Comparison of ENCODE assay signal across 1 cellular context in the genomic region with DNA sequence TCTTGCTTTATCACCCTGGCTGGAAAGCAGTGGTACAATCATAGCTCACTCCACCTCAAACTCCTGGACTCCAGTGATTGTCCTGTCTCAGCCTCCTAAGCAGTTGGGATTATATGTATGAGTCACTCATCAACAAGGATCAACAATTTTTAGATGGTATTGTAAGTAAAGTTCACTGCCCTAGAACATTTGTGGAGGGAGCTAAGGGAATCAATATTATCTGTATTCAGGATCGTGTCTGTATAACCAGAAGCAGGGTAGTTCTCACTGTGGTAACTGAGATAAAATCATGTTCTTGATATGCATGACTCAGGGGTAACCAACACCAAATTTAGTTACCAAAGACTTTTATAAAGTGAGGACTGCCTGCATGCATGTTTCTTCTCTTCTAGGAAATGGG.
TF ChIP-seq lines count a peak whose summit lies in the region.

No MANE protein-coding gene starts in this region.

TF ChIP-seq in K562, 482 proteins besides CTCF, POLR2A, EP300 and RAD21 (continued from another document):
- TF ChIP-seq ESRRA (IDR thresholded peaks at IDR 0.05; ENCODE audit: borderline replicate concordance, low read depth), result no peak
- no peak for TF ChIP-seq RBM34 (IDR thresholded peaks at IDR 0.05; ENCODE audit: borderline replicate concordance, insufficient read depth, low read length)
- no peak for TF ChIP-seq ZFX (CRISPR knock-in tag; IDR thresholded peaks at IDR 0.05)
- no peak for TF ChIP-seq ZSCAN29 (IDR thresholded peaks at IDR 0.05)
- TF ChIP-seq ZBTB17 (CRISPR knock-in tag; IDR thresholded peaks at IDR 0.05), result no peak
- TF ChIP-seq, protein P1, sequence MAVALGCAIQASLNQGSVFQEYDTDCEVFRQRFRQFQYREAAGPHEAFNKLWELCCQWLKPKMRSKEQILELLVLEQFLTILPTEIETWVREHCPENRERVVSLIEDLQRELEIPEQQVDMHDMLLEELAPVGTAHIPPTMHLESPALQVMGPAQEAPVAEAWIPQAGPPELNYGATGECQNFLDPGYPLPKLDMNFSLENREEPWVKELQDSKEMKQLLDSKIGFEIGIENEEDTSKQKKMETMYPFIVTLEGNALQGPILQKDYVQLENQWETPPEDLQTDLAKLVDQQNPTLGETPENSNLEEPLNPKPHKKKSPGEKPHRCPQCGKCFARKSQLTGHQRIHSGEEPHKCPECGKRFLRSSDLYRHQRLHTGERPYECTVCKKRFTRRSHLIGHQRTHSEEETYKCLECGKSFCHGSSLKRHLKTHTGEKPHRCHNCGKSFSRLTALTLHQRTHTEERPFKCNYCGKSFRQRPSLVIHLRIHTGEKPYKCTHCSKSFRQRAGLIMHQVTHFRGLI (CRISPR knock-in tag; IDR thresholded peaks at IDR 0.05), result no peak
- TF ChIP-seq, protein P2, sequence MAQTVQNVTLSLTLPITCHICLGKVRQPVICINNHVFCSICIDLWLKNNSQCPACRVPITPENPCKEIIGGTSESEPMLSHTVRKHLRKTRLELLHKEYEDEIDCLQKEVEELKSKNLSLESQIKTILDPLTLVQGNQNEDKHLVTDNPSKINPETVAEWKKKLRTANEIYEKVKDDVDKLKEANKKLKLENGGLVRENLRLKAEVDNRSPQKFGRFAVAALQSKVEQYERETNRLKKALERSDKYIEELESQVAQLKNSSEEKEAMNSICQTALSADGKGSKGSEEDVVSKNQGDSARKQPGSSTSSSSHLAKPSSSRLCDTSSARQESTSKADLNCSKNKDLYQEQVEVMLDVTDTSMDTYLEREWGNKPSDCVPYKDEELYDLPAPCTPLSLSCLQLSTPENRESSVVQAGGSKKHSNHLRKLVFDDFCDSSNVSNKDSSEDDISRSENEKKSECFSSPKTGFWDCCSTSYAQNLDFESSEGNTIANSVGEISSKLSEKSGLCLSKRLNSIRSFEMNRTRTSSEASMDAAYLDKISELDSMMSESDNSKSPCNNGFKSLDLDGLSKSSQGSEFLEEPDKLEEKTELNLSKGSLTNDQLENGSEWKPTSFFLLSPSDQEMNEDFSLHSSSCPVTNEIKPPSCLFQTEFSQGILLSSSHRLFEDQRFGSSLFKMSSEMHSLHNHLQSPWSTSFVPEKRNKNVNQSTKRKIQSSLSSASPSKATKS (CRISPR knock-in tag; IDR thresholded peaks at IDR 0.05), result no peak
- TF ChIP-seq ARNT (IDR thresholded peaks at IDR 0.05), result no peak
- TF ChIP-seq ZNF316 (IDR thresholded peaks at IDR 0.05), result 0 out of 2 replicates have a peak, but pooled peaks have one; percentile 6
- TF ChIP-seq, protein P3, sequence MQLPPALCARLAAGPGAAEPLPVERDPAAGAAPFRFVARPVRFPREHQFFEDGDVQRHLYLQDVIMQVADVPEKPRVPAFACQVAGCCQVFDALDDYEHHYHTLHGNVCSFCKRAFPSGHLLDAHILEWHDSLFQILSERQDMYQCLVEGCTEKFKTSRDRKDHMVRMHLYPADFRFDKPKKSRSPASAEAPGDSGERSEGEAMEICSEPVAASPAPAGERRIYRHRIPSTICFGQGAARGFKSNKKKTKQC (CRISPR knock-in tag; IDR thresholded peaks at IDR 0.05), result no peak
- TF ChIP-seq SRSF7 (optimal IDR thresholded peaks at IDR 0.05; ENCODE audit: low read depth, low read length), result no peak
- no peak for TF ChIP-seq ZBTB7A (IDR thresholded peaks at IDR 0.05; ENCODE audit: borderline replicate concordance, control insufficient read depth, low read depth, low read length)
- TF ChIP-seq XRCC5 (IDR thresholded peaks at IDR 0.05; ENCODE audit: low read depth, low read length), result no peak
- TF ChIP-seq, protein P4, sequence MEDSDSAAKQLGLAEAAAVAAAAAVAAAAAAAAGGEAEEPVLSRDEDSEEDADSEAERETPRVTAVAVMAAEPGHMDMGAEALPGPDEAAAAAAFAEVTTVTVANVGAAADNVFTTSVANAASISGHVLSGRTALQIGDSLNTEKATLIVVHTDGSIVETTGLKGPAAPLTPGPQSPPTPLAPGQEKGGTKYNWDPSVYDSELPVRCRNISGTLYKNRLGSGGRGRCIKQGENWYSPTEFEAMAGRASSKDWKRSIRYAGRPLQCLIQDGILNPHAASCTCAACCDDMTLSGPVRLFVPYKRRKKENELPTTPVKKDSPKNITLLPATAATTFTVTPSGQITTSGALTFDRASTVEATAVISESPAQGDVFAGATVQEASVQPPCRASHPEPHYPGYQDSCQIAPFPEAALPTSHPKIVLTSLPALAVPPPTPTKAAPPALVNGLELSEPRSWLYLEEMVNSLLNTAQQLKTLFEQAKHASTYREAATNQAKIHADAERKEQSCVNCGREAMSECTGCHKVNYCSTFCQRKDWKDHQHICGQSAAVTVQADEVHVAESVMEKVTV (CRISPR knock-in tag; IDR thresholded peaks at IDR 0.05), result no peak
- TF ChIP-seq, protein P5, sequence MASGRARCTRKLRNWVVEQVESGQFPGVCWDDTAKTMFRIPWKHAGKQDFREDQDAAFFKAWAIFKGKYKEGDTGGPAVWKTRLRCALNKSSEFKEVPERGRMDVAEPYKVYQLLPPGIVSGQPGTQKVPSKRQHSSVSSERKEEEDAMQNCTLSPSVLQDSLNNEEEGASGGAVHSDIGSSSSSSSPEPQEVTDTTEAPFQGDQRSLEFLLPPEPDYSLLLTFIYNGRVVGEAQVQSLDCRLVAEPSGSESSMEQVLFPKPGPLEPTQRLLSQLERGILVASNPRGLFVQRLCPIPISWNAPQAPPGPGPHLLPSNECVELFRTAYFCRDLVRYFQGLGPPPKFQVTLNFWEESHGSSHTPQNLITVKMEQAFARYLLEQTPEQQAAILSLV (tag; IDR thresholded peaks at IDR 0.05), result no peak
- no peak for TF ChIP-seq MYNN (IDR thresholded peaks at IDR 0.05)
- TF ChIP-seq MYNN (CRISPR knock-in tag; IDR thresholded peaks at IDR 0.05), result no peak
- TF ChIP-seq ZNF707 (CRISPR knock-in tag; conservative IDR thresholded peaks at IDR 0.05), result no peak
- no peak for TF ChIP-seq MCM5 (IDR thresholded peaks at IDR 0.05; ENCODE audit: low read depth)
- no peak for TF ChIP-seq FOXA3 (CRISPR knock-in tag; conservative IDR thresholded peaks at IDR 0.05 in 1 of 2, IDR thresholded peaks at IDR 0.05 in 1 of 2)
- TF ChIP-seq RBFOX2 (IDR thresholded peaks at IDR 0.05; ENCODE audit: low read depth, low read length), result no peak
- TF ChIP-seq ZNF57 (CRISPR knock-in tag; IDR thresholded peaks at IDR 0.05), result no peak
- no peak for TF ChIP-seq HDGF (IDR thresholded peaks at IDR 0.05)
- TF ChIP-seq BRF1 (IDR thresholded peaks at IDR 0.05; ENCODE audit: borderline replicate concordance, extremely low read depth, insufficient read length), result no peak
- no peak for TF ChIP-seq ZNF699 (CRISPR knock-in tag; IDR thresholded peaks at IDR 0.05; ENCODE audit: insufficient replicate concordance)
- TF ChIP-seq SREBF2 (CRISPR knock-in tag; IDR thresholded peaks at IDR 0.05), result no peak
- TF ChIP-seq, protein P6, sequence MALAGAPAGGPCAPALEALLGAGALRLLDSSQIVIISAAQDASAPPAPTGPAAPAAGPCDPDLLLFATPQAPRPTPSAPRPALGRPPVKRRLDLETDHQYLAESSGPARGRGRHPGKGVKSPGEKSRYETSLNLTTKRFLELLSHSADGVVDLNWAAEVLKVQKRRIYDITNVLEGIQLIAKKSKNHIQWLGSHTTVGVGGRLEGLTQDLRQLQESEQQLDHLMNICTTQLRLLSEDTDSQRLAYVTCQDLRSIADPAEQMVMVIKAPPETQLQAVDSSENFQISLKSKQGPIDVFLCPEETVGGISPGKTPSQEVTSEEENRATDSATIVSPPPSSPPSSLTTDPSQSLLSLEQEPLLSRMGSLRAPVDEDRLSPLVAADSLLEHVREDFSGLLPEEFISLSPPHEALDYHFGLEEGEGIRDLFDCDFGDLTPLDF (CRISPR knock-in tag; IDR thresholded peaks at IDR 0.05), result no peak
- TF ChIP-seq, protein P7, sequence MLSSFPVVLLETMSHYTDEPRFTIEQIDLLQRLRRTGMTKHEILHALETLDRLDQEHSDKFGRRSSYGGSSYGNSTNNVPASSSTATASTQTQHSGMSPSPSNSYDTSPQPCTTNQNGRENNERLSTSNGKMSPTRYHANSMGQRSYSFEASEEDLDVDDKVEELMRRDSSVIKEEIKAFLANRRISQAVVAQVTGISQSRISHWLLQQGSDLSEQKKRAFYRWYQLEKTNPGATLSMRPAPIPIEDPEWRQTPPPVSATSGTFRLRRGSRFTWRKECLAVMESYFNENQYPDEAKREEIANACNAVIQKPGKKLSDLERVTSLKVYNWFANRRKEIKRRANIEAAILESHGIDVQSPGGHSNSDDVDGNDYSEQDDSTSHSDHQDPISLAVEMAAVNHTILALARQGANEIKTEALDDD (IDR thresholded peaks at IDR 0.05), result peak; percentile 78; the same call in 1 of the 2 replicates
- TF ChIP-seq NFE2 (IDR thresholded peaks at IDR 0.05; ENCODE audit: low read depth), result 0 out of 2 replicates have a peak, but pooled peaks have one; percentile 11
- no peak for TF ChIP-seq ZNF41 (CRISPR knock-in tag; conservative IDR thresholded peaks at IDR 0.05)
- TF ChIP-seq MIER1 (IDR thresholded peaks at IDR 0.05; ENCODE audit: low read depth), result no peak
- no peak for TF ChIP-seq RBM17 (IDR thresholded peaks at IDR 0.05; ENCODE audit: borderline replicate concordance, low read depth, low read length)
- TF ChIP-seq RAD51 (IDR thresholded peaks at IDR 0.05; ENCODE audit: borderline replicate concordance, low read depth), result no peak
- TF ChIP-seq, protein P8, sequence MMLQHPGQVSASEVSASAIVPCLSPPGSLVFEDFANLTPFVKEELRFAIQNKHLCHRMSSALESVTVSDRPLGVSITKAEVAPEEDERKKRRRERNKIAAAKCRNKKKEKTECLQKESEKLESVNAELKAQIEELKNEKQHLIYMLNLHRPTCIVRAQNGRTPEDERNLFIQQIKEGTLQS (IDR thresholded peaks at IDR 0.05), result peak; percentile 44; the same call in 1 of the 2 replicates
- TF ChIP-seq, protein P8 (CRISPR knock-in tag; conservative IDR thresholded peaks at IDR 0.05), result no peak
